8 cellular contexts compared by ENCODE assay signal in genomic region chr17:75778066-75778860, GRCh38. TPM values are rescaled to one million over a fixed set of nuclear protein-coding genes. Genes with fewer than 3 reads are reported as not detected.
DNase-seq lines count a peak whose midpoint lies in the region; ATAC-seq and TF ChIP-seq lines count a peak whose summit lies in the region.
"Not testable (repeated sequence)": the region's sequence is repeated elsewhere in the genome, so short reads cannot be mapped to it uniquely, and the experiment has no call there.

No MANE protein-coding gene starts in this region.

- H3K27ac Mint-ChIP-seq in CD4-positive, alpha-beta memory T cell: peak overlapping the region; percentile 85 to 96 (median 93)
- peak overlapping the region; percentile 84 to 85 for H3K27ac Mint-ChIP-seq in T-cell

- H2AFZ ChIP-seq in neuronal stem cell (ENCODE audit: low read length): not testable (repeated sequence)

- H3K14ac ChIP-seq in neuronal stem cell (ENCODE audit: low read length): not testable (repeated sequence)

- not testable (repeated sequence) for H2BK12ac ChIP-seq in neuronal stem cell (ENCODE audit: low read length)

- peak overlapping the region; percentile 84 to 92 for H3K4me3 ChIP-seq in CD4-positive, alpha-beta memory T cell (ENCODE audit: low read length in 2 of 2)
- H3K4me3 ChIP-seq in Jurkat, Clone E6-1 (ENCODE audit: low read length): peak overlapping the region; percentile 81
- H3K4me3 ChIP-seq in epithelial cell of esophagus (ENCODE audit: low read length) (peak overlapping the region; percentile 87), neuronal stem cell (ENCODE audit: low read length in 2 of 2) (peak overlapping the region; percentile 70 to 98), suprapubic skin (peak overlapping the region; percentile 90)

- not testable (repeated sequence) for H3K18ac ChIP-seq in neuronal stem cell (ENCODE audit: low read length)

- H2AK5ac ChIP-seq in neuronal stem cell (ENCODE audit: low read depth, low read length): peak overlapping the region; percentile 14

- H3K9ac ChIP-seq in neuronal stem cell (ENCODE audit: low read depth, low read length, poor library complexity): peak overlapping the region; percentile 80

- H3K23ac ChIP-seq in neuronal stem cell (ENCODE audit: low read depth, low read length, poor library complexity): not testable (repeated sequence)

- H3K4me1 Mint-ChIP-seq in CD4-positive, alpha-beta memory T cell: peaks cover 26 to 60% (median 42%) of the 10 kb centered on the region in 4 donors
- peaks cover 46 to 56% (median 52%) of the 10 kb centered on the region in 3 donors for H3K4me1 Mint-ChIP-seq in T-cell

- intact Hi-C loops in CD4-positive, alpha-beta memory T cell (cut with micrococcal nuclease): loop anchor here (2.0 kb wide), 1 partner anchor 119 kb away; the partner anchor contains the start of gene TRIM65

- not testable (repeated sequence) for H2BK15ac ChIP-seq in neuronal stem cell (ENCODE audit: low read length)

- H3K4ac ChIP-seq in neuronal stem cell (ENCODE audit: low read length): not testable (repeated sequence)

- H3K27me3 Mint-ChIP-seq in CD4-positive, alpha-beta memory T cell; T-cell: not testable (repeated sequence)

- not testable (repeated sequence) for H2BK5ac ChIP-seq in neuronal stem cell (ENCODE audit: low read length)

- H3K79me1 ChIP-seq in neuronal stem cell (ENCODE audit: low read depth, low read length): not testable (repeated sequence)

- TF ChIP-seq CTCF in epithelial cell of esophagus (IDR thresholded peaks at IDR 0.05; ENCODE audit: insufficient read depth, low read depth, low read length, missing control alignments); suprapubic skin (IDR thresholded peaks at IDR 0.05): not testable (repeated sequence)

- H2BK120ac ChIP-seq in neuronal stem cell (ENCODE audit: low read depth, low read length): not testable (repeated sequence)

- H3K36me3 Mint-ChIP-seq in CD4-positive, alpha-beta memory T cell: peaks cover 28 to 46% of the 10 kb centered on the region in 2 donors
- H3K36me3 Mint-ChIP-seq in T-cell: peaks cover 37% of the 10 kb centered on the region

- H3K36me3 ChIP-seq in CD4-positive, alpha-beta memory T cell (ENCODE audit: insufficient read depth, low read length): peaks cover 31% of the 10 kb centered on the region
- H3K36me3 ChIP-seq in neuronal stem cell (replicated peaks in 1 of 2; ENCODE audit: control insufficient read depth in 2 of 2, insufficient read depth in 2 of 2, low read length in 2 of 2): peaks cover 12 to 44% of the 10 kb centered on the region in 2 donors
- peaks cover 35% of the 10 kb centered on the region for H3K36me3 ChIP-seq in suprapubic skin

- peak in 2 of 5 donors; percentile 6 to 20 for DNase-seq in CD4-positive, alpha-beta memory T cell
- not testable (repeated sequence) for DNase-seq in Jurkat, Clone E6-1 (ENCODE audit: low read depth, low spot score); epithelial cell of esophagus (ENCODE audit: low read depth); neuronal stem cell (ENCODE audit: low spot score)
- DNase-seq in T-cell: peak in 1 of 34 experiments; percentile 11
- peak; percentile 3 to 78 for DNase-seq in suprapubic skin (ENCODE audit: low spot score in 2 of 2)

- H3K27ac ChIP-seq in CD4-positive, alpha-beta memory T cell (ENCODE audit: low read depth, low read length): peak overlapping the region; percentile 98
- H3K27ac ChIP-seq in adipose tissue (ENCODE audit: low read depth, low read length) (peak overlapping the region; percentile 87), layer of hippocampus (ENCODE audit: low read depth, low read length) (peak overlapping the region; percentile 97), suprapubic skin (peak overlapping the region; percentile 97)
- H3K27ac ChIP-seq in neuronal stem cell (replicated peaks; ENCODE audit: low read length): not testable (repeated sequence)

- TF ChIP-seq EP300 in suprapubic skin (IDR thresholded peaks at IDR 0.05): not testable (repeated sequence)

- not testable (repeated sequence) for TF ChIP-seq POLR2A in suprapubic skin (IDR thresholded peaks at IDR 0.05)

- not testable (repeated sequence) for H4K8ac ChIP-seq in neuronal stem cell (ENCODE audit: low read depth, low read length)

- H4K91ac ChIP-seq in neuronal stem cell (ENCODE audit: low read depth, low read length, poor library complexity): not testable (repeated sequence)

- POLR2A ChIA-PET in CD4-positive, alpha-beta memory T cell (lab: Charles Lee; ENCODE audit: partially characterized antibody): interaction anchor here (0.8 to 16.6 kb wide), 19 partner anchors 8 to 488 kb away, joined by 3 to 556 read pairs (median 7); partner anchors contain the start of genes GALK1, MRPL38, RECQL5 and TRIM47
- POLR2A ChIA-PET in T-cell (lab: Charles Lee): interaction anchor here in 1 of 2 donors (1.0 to 3.0 kb wide), 2 partner anchors 13 to 25 kb away, joined by 3 to 17 read pairs; partner anchors contain the start of gene GALK1

- 1% methylated on average over 19 of the region's 19 CpGs for WGBS in adipose tissue, 3 donors
- WGBS in neuronal stem cell (ENCODE audit: extremely low coverage in 2 of 2, insufficient read length in 2 of 2, insufficient replicate concordance in 1 of 2), 2 donors: no CpG with 5 or more reads among the region's 19 CpGs
- WGBS in suprapubic skin: under 1% methylated on average over 13 of the region's 19 CpGs

- H3K27me3 ChIP-seq in CD4-positive, alpha-beta memory T cell (ENCODE audit: insufficient read depth, low read length); layer of hippocampus (ENCODE audit: control insufficient read depth, insufficient read depth, low read length); neuronal stem cell (ENCODE audit: control insufficient read depth in 3 of 3, insufficient read depth in 3 of 3, low read depth in 1 of 3, low read length in 3 of 3); suprapubic skin: not testable (repeated sequence)

- H3K4me3 Mint-ChIP-seq in CD4-positive, alpha-beta memory T cell: peak overlapping the region; percentile 92 to 99 (median 97)
- H3K4me3 Mint-ChIP-seq in T-cell: peak overlapping the region; percentile 89 to 95 (median 93)

- CTCF ChIA-PET in CD4-positive, alpha-beta memory T cell (lab: Charles Lee; ENCODE audit: partially characterized antibody): interaction anchor here (1.0 to 7.4 kb wide), 4 partner anchors 15 to 77 kb away, joined by 3 to 56 read pairs (median 18); partner anchors contain the start of genes GALK1 and WBP2
- CTCF ChIA-PET in T-cell (lab: Charles Lee): interaction anchor here in 1 of 2 donors (0.6 to 1.3 kb wide), 6 partner anchors 8 to 507 kb away, joined by 3 to 4 read pairs (median 4); partner anchors contain the start of genes GALK1 and MIF4GD

- H3K4me2 ChIP-seq in neuronal stem cell (ENCODE audit: insufficient read depth, low read length, poor library complexity, severe bottlenecking): peak overlapping the region; percentile 43

- H3K4me1 ChIP-seq in CD4-positive, alpha-beta memory T cell (ENCODE audit: insufficient read depth, low read length): peaks cover 34% of the 10 kb centered on the region
- not testable (repeated sequence) for H3K4me1 ChIP-seq in neuronal stem cell (ENCODE audit: control insufficient read depth in 2 of 2, insufficient read depth in 1 of 2, low read depth in 1 of 2, low read length in 2 of 2)
- peaks cover 50% of the 10 kb centered on the region for H3K4me1 ChIP-seq in suprapubic skin

- peaks cover 0 to 13% (median 1%) of the 10 kb centered on the region in 8 donors for H3K9me3 Mint-ChIP-seq in CD4-positive, alpha-beta memory T cell
- H3K9me3 Mint-ChIP-seq in T-cell: not testable (repeated sequence)

- H3K9me3 ChIP-seq in CD4-positive, alpha-beta memory T cell (ENCODE audit: control insufficient read depth in 1 of 2, low read length in 2 of 2); neuronal stem cell (replicated peaks in 1 of 2; ENCODE audit: control insufficient read depth in 2 of 2, insufficient read depth in 1 of 2, low read depth in 1 of 2, low read length in 2 of 2); suprapubic skin: not testable (repeated sequence)

- ATAC-seq in T-cell (replicated peaks in 1 of 4): not testable (repeated sequence)

RNA-seq across cellular contexts. Expression of gene UNK, which starts 6.3 kb away (rescaled TPM):
- 10 to 100 TPM; 45.8 to 48.1 TPM for total RNA-seq in CD4-positive, alpha-beta memory T cell
- 10 to 100 TPM; 22.2 to 22.9 TPM for polyA plus RNA-seq in CD4-positive, alpha-beta memory T cell
- 43.6 TPM for polyA plus RNA-seq in Jurkat, Clone E6-1 (2012; ENCODE audit: insufficient read depth, insufficient read length)
- total RNA-seq in T-cell (10 to 100 TPM; 37.1 to 50.3 (median 39.2) TPM), suprapubic skin (10 to 100 TPM; 27.8 to 68.2 (median 31.9) TPM)
- polyA plus RNA-seq in adipose tissue: 10 to 100 TPM in 2 of 3 donors, 1 to 10 TPM in 1; 9.7 to 15.0 (median 13.9) TPM
- 25.1 TPM for polyA plus RNA-seq in neuronal stem cell (2013, experiment 1 of 2)
- polyA plus RNA-seq in neuronal stem cell (2013, experiment 2 of 2): 26.8 TPM

RNA-seq across cellular contexts. Expression of gene GALK1, which starts 13.3 kb away (rescaled TPM):
- total RNA-seq in CD4-positive, alpha-beta memory T cell: 10 to 100 TPM; 25.7 to 25.9 TPM
- polyA plus RNA-seq in CD4-positive, alpha-beta memory T cell: 10 to 100 TPM; 17.5 to 18.1 TPM
- 47.6 TPM for polyA plus RNA-seq in Jurkat, Clone E6-1 (2012; ENCODE audit: insufficient read depth, insufficient read length)
- total RNA-seq in T-cell (10 to 100 TPM in 4 of 5 donors, 1 to 10 TPM in 1; 8.4 to 35.7 (median 26.7) TPM), suprapubic skin (10 to 100 TPM; 15.2 to 34.9 (median 22.9) TPM)
- 10 to 100 TPM; 28.9 to 32.0 (median 29.0) TPM for polyA plus RNA-seq in adipose tissue
- 20.1 TPM for polyA plus RNA-seq in neuronal stem cell (2013, experiment 1 of 2)
- polyA plus RNA-seq in neuronal stem cell (2013, experiment 2 of 2): 18.5 TPM

RNA-seq across cellular contexts. Expression of gene ITGB4, which starts 57.0 kb away (rescaled TPM):
- 1 to 10 TPM in 1 of 2 experiments, under 1 TPM in 1; 0.67 to 1.2 TPM for total RNA-seq in CD4-positive, alpha-beta memory T cell
- under 1 TPM; 0.25 to 0.91 TPM for polyA plus RNA-seq in CD4-positive, alpha-beta memory T cell
- 16.1 TPM for polyA plus RNA-seq in Jurkat, Clone E6-1 (2012; ENCODE audit: insufficient read depth, insufficient read length)
- total RNA-seq in T-cell: 1 to 10 TPM in 4 of 5 donors, under 1 TPM in 1; 0.68 to 1.6 (median 1.5) TPM
- polyA plus RNA-seq in adipose tissue: 10 to 100 TPM in 2 of 3 donors, 1 to 10 TPM in 1; 8.0 to 18.9 (median 13.7) TPM
- 1.5 TPM for polyA plus RNA-seq in neuronal stem cell (2013, experiment 1 of 2)
- 2.0 TPM for polyA plus RNA-seq in neuronal stem cell (2013, experiment 2 of 2)
- total RNA-seq in suprapubic skin: 100 to 1,000 TPM; 382 to 583 (median 474) TPM

Comparison
In these comparisons a context has a peak if more than half of its experiments do, and no peak if none do; other contexts are left out.
1. RNA of gene ITGB4, which starts 57.0 kb away (total RNA-seq): 382 to 583 TPM in suprapubic skin; 0.68 to 1.6 TPM in T-cell and 0.67 to 1.2 TPM in CD4-positive, alpha-beta memory T cell; every median in the first group is over 100 times any median in the second.
2. Peak in every context shown above with its lines, with median percentiles within 50 percentile points of each other: H3K4me3 ChIP-seq.